Comparison of ENCODE assay signal across 20 cellular contexts in the genomic region with DNA sequence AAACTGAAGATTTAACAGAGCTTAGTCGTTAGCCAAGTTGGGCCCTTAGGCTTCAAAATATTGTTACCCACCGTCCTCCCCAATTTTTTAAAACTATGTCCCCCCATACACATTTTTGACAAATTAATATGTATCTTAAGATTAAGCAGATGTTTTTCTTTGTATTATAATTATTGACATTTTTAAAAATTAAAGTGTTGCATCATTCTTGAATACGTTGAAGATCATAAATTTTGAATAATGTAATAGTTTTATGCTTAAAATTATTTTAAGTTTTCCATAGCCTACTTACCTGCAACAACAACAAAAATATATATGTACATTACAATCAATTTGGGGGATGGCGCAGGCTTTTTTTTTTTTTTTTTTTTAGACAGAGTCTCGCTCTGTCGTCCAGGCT. TPM values are rescaled to one million over a fixed set of nuclear protein-coding genes. Genes with fewer than 3 reads are reported as not detected.
A peak's percentile ranks its signal among the peaks of the same experiment; 100 is the strongest.
DNase-seq lines count a peak whose midpoint lies in the region; ATAC-seq, FAIRE-seq and TF ChIP-seq lines count a peak whose summit lies in the region.
"Had no signal": no experiment of that assay in that cellular context is flagged by ENCODE, and none has a peak within 500 bp of the region (broad histone marks: within the 10 kb centered on the region; RNA-seq: fewer than 3 reads in every experiment).

No MANE protein-coding gene starts in this region.

- H3K36me3 Mint-ChIP-seq in WTC11: no peaks in the 10 kb centered on the region

- no peak overlapping the region for H3K27ac ChIP-seq in HepG2 (ENCODE audit: extremely low read length, insufficient read depth, low read length)
- no peak overlapping the region for H3K27ac ChIP-seq in right lobe of liver

- H3K27me3 ChIP-seq in HepG2 (ENCODE audit: control insufficient read depth in 1 of 2, insufficient read depth in 2 of 2, low read length in 2 of 2) (no peaks in the 10 kb centered on the region), right lobe of liver (peaks cover 0 to 43% of the 10 kb centered on the region in 2 donors), iPS-15b (ENCODE audit: control insufficient read depth, insufficient read depth, low read length) (peaks cover 27% of the 10 kb centered on the region)

- no peak for FAIRE-seq in HepG2 (lab: Jason Lieb, UNC)
- FAIRE-seq: GM19239, RCC 7860 had no signal

- no peak overlapping the region for H3K27ac Mint-ChIP-seq in WTC11
- H3K27ac Mint-ChIP-seq: CD14-positive monocyte had no signal

- in situ Hi-C loops in HepG2 (cut with HindIII; ENCODE audit: extremely low pct_ligation_motif_present, low pct_unique_long_range_greater_than_20kb): no loop called here

- H3K4me2 ChIP-seq in HepG2 (ENCODE audit: low read depth, low read length): peak overlapping the region; percentile 58; the same call in 1 of the 2 replicates

- no peaks in the 10 kb centered on the region for H4K20me1 ChIP-seq in HepG2 (ENCODE audit: insufficient read depth, low read length)

- 67% methylated on average over 6 of the region's 6 CpGs for WGBS in HepG2 (ENCODE audit: low lambda C conversion rate)
- WGBS in right lobe of liver (ENCODE audit: insufficient coverage, low coverage, low lambda C conversion rate, missing lambda C conversion rate): 63% methylated on average over 4 of the region's 6 CpGs

- H3K4me3 ChIP-seq in HepG2 (replicated peaks in 1 of 3; ENCODE audit: insufficient read depth in 1 of 3, low read depth in 2 of 3, low read length in 3 of 3) (no peak overlapping the region), right lobe of liver (no peak overlapping the region), iPS-15b (ENCODE audit: low read depth, low read length) (peak overlapping the region; percentile 62)
- H3K4me3 ChIP-seq: HAP-1 had no signal

- POLR2A ChIA-PET in HepG2 (lab: Yijun Ruan, JAX) (no interaction called here), WTC11 (lab: Charles Lee) (interaction anchor here (0.6 to 2.4 kb wide), 2 partner anchors 12 to 58 kb away, joined by 4 to 14 read pairs; no protein-coding TSS in a partner anchor)

- H3K4me1 ChIP-seq in HepG2 (ENCODE audit: insufficient read depth, low read length) (peaks cover 31% of the 10 kb centered on the region), right lobe of liver (no peaks in the 10 kb centered on the region), iPS-15b (ENCODE audit: control insufficient read depth, insufficient read depth, low read length) (no peaks in the 10 kb centered on the region)

- no peak overlapping the region for H2AFZ ChIP-seq in HepG2 (ENCODE audit: low read length)

- peak overlapping the region; percentile 85 for H3K4me3 Mint-ChIP-seq in WTC11

- H3K9ac ChIP-seq in HepG2 (ENCODE audit: insufficient read depth, low read depth, low read length) (no peak overlapping the region), iPS-15b (ENCODE audit: low read depth, low read length) (no peak overlapping the region)

- TF ChIP-seq CTCF in HepG2 (CRISPR knock-in tag; IDR thresholded peaks at IDR 0.05) (no peak), right lobe of liver (IDR thresholded peaks at IDR 0.05) (no peak), WTC11 (IDR thresholded peaks at IDR 0.05) (no peak), GM20000 (IDR thresholded peaks at IDR 0.05; ENCODE audit: extremely low read depth, missing control alignments) (no peak)

- no peak for DNase-seq in HepG2 (ENCODE audit: low spot score)
- no peak for DNase-seq in right lobe of liver
- DNase-seq in WTC11 (ENCODE audit: low spot score): no peak
- DNase-seq in AML-193 (lab: John Stamatoyannopoulos, UW): no peak
- no peak for DNase-seq in GM20000 (ENCODE audit: low spot score)
- DNase-seq in left cardiac atrium: no peak
- DNase-seq: 8988T, COR-L47, Karpas-422, NCI-H1105, NCI-H1694 treated with DMSO at 0.1 percent for 48 hours, NCI-H2107, NCI-H2227 treated with DMSO at 0.1 percent for 48 hours, SHP77 treated with DMSO at 0.1 percent for 48 hours had no signal

- no TSS peak for BruUV-seq in HepG2 (replicated peaks; lab: Mats Ljungman, UMichigan)

- ATAC-seq in HepG2: no peak
- no peak for ATAC-seq in right lobe of liver
- no peak for ATAC-seq in WTC11
- ATAC-seq in HG02759 (IDR thresholded peaks at IDR 0.05; ENCODE audit: unreplicated experiment): no peak
- no peak for ATAC-seq in left cardiac atrium

- H3K36me3 ChIP-seq in HepG2 (replicated peaks in 1 of 2; ENCODE audit: control insufficient read depth in 1 of 2, insufficient read depth in 2 of 2, low read length in 2 of 2) (no peaks in the 10 kb centered on the region), right lobe of liver (no peaks in the 10 kb centered on the region), iPS-15b (ENCODE audit: control insufficient read depth, insufficient read depth, low read length) (no peaks in the 10 kb centered on the region)
- H3K36me3 ChIP-seq: HAP-1 had no signal

- H3K9me3 Mint-ChIP-seq in WTC11: no peaks in the 10 kb centered on the region

- TF ChIP-seq EP300 in HepG2 (IDR thresholded peaks at IDR 0.05; ENCODE audit: low read depth in 2 of 2, low read length in 2 of 2) (no peak), HepG2 (CRISPR knock-in tag; IDR thresholded peaks at IDR 0.05; ENCODE audit: borderline replicate concordance) (no peak)

- H3K79me2 ChIP-seq in HepG2 (ENCODE audit: insufficient read depth, low read length): no peaks in the 10 kb centered on the region

- no peak for TF ChIP-seq POLR2A in HepG2 (IDR thresholded peaks at IDR 0.05; ENCODE audit: insufficient read depth in 1 of 2, low read depth in 2 of 2, low read length in 2 of 2)
- TF ChIP-seq POLR2A in right lobe of liver (IDR thresholded peaks at IDR 0.05): no peak

- intact Hi-C loops in HepG2 (cut with micrococcal nuclease; ENCODE audit: unreplicated experiment): no loop called here
- intact Hi-C loops in right lobe of liver (cut with DNase I): no loop called here
- intact Hi-C loops in left cardiac atrium (cut with DNase I): no loop called here

- peaks cover 18% of the 10 kb centered on the region for H3K4me1 Mint-ChIP-seq in WTC11

- H3K9me3 ChIP-seq in HepG2 (ENCODE audit: low read length): 0 out of 2 replicates have a peak, but pooled peaks cover 7% of the 10 kb centered on the region
- no peaks in the 10 kb centered on the region for H3K9me3 ChIP-seq in right lobe of liver
- H3K9me3 ChIP-seq in iPS-15b (ENCODE audit: control insufficient read depth, insufficient read depth, low read length): no peaks in the 10 kb centered on the region
- H3K9me3 ChIP-seq: HAP-1 had no signal

- H3K27me3 Mint-ChIP-seq in WTC11 (ENCODE audit: low read depth): peaks cover 43% of the 10 kb centered on the region

- CTCF ChIA-PET in HepG2 (lab: Yijun Ruan, JAX; ENCODE audit: low intra/inter-chr PET ratio, low total read pairs): no interaction called here
- CTCF ChIA-PET in WTC11 (lab: Charles Lee): interaction anchor here (1.1 to 4.0 kb wide), 3 partner anchors 12 to 73 kb away, joined by 5 to 25 read pairs (median 10); a partner anchor contains a TSS

- no peak for TF ChIP-seq RAD21 in HepG2 (CRISPR knock-in tag; IDR thresholded peaks at IDR 0.05)

TF ChIP-seq in HepG2, 621 proteins besides CTCF, POLR2A, EP300 and RAD21:
- no peak for TF ChIP-seq ONECUT2 (CRISPR knock-in tag; IDR thresholded peaks at IDR 0.05)

TF ChIP-seq in WTC11, 78 proteins besides CTCF, POLR2A, EP300 and RAD21:
- TF ChIP-seq NFYB (CRISPR knock-in tag; conservative IDR thresholded peaks at IDR 0.05; ENCODE audit: low read depth): no peak
- TF ChIP-seq, protein P1, sequence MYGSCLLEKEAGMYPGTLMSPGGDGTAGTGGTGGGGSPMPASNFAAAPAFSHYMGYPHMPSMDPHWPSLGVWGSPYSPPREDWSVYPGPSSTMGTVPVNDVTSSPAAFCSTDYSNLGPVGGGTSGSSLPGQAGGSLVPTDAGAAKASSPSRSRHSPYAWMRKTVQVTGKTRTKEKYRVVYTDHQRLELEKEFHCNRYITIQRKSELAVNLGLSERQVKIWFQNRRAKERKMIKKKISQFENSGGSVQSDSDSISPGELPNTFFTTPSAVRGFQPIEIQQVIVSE (CRISPR knock-in tag; IDR thresholded peaks at IDR 0.05; ENCODE audit: borderline replicate concordance): no peak

RNA-seq across cellular contexts. Expression of a gene that starts 8.2 kb away (rescaled TPM):
- not detected in 2 replicates for total RNA-seq in HepG2 (2016; rRNA removed; fragmentation: Illumina TruSeq; extraction: Trizol)
- total RNA-seq in HepG2 (2016; cell fraction: cytosol; rRNA removed; fragmentation: Illumina TruSeq; extraction: Trizol; ENCODE audit: low read depth): not detected in 2 replicates
- not detected in 2 replicates for total RNA-seq in HepG2 (2016; cell fraction: insoluble cytoplasmic fraction; rRNA removed; fragmentation: Illumina TruSeq; extraction: Trizol)
- total RNA-seq in HepG2 (2016; cell fraction: membrane; rRNA removed; fragmentation: Illumina TruSeq; extraction: Trizol): not detected in 2 replicates
- not detected in 2 replicates for total RNA-seq in HepG2 (2016; cell fraction: nucleus; rRNA removed; fragmentation: Illumina TruSeq; extraction: Trizol)
- polyA plus RNA-seq in HepG2 (2011; rRNA removed): not detected in 2 replicates
- not detected in 2 replicates for polyA plus RNA-seq in HepG2 (2011; cell fraction: cytosol; rRNA removed)
- polyA plus RNA-seq in HepG2 (2011; cell fraction: nucleus; rRNA removed): not detected in 2 replicates
- polyA plus RNA-seq in HepG2 (2012): not detected in 2 replicates
- polyA plus RNA-seq in HepG2 (2016; cell fraction: cytosol; fragmentation: Illumina TruSeq; extraction: Trizol; ENCODE audit: low read depth): not detected in 2 replicates
- not detected in 2 replicates for polyA plus RNA-seq in HepG2 (2016; cell fraction: insoluble cytoplasmic fraction; fragmentation: Illumina TruSeq; extraction: Trizol; ENCODE audit: low read depth)
- polyA plus RNA-seq in HepG2 (2016; cell fraction: membrane; fragmentation: Illumina TruSeq; extraction: Trizol; ENCODE audit: low read depth): not detected in 2 replicates
- not detected in 2 replicates for polyA plus RNA-seq in HepG2 (2016; cell fraction: nucleus; fragmentation: Illumina TruSeq; extraction: Trizol; ENCODE audit: insufficient read depth, low read depth)
- 0.26 and 1.4 TPM in 2 replicates for polyA minus RNA-seq in HepG2 (2011; rRNA and poly(A)+ RNA removed; ENCODE audit: low replicate concordance)
- polyA minus RNA-seq in HepG2 (2011; cell fraction: cytosol; rRNA and poly(A)+ RNA removed): not detected in 2 replicates
- not detected in 2 replicates for polyA minus RNA-seq in HepG2 (2011; cell fraction: nucleus; rRNA and poly(A)+ RNA removed)
- under 1 TPM in 2 of 6 experiments, not detected in 4; 0.29 to 0.37 TPM for total RNA-seq in right lobe of liver
- total RNA-seq in WTC11 (2021): 18.5 to 21.1 TPM (median 19.3 TPM) in 3 replicates
- total RNA-seq in left cardiac atrium: under 1 TPM; 0.31 to 0.88 TPM
- polyA plus RNA-seq: CD14-positive monocyte had no signal

Comparison
In these comparisons a context has a peak if more than half of its experiments do, and no peak if none do; other contexts are left out.
1. RNA of a gene that starts 8.2 kb away (total RNA-seq): 18.5 to 21.1 TPM in WTC11; 0.31 to 0.88 TPM in left cardiac atrium, 0.29 to 0.37 TPM in right lobe of liver and not detected in HepG2; every median in the first group is over 10 times any median in the second.